ENCODE assay signal across 1 cellular context in the genomic region with DNA sequence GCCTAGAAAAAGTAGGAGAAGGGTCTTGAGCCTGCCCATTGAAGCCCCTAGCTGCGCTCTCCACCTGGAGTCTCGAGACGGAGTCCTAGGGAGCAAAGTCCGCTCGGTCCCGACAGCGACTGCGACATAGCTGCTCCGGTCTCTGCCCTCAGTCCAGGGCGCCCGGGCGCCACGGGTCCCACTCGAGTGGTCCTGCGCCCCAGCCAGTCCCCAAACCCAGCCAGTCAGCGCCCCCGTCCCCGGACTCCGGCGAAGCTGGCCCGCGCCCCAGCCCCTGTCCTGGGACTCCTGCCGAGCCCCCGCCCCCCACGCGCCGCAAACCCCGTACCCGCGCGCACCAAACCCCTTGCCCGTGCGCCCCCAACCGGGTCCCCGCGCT.
TF ChIP-seq lines count a peak whose summit lies in the region.

No MANE protein-coding gene starts in this region.

TF ChIP-seq in HepG2, 621 proteins besides CTCF, POLR2A, EP300 and RAD21 (continued from another document and continues in another):
- TF ChIP-seq FUBP1 (CRISPR knock-in tag; IDR thresholded peaks at IDR 0.05; ENCODE audit: borderline replicate concordance) (no peak), MED1 (CRISPR knock-in tag; IDR thresholded peaks at IDR 0.05) (no peak), ZNF883 (CRISPR knock-in tag; IDR thresholded peaks at IDR 0.05; ENCODE audit: not compliant biosample characterization) (no peak), THAP8 (CRISPR knock-in tag; IDR thresholded peaks at IDR 0.05; ENCODE audit: borderline replicate concordance) (0 out of 2 replicates have a peak, but pooled peaks have one; percentile 29), POLR2AphosphoS2 (IDR thresholded peaks at IDR 0.05; ENCODE audit: low read depth, low read length) (no peak), FOXP4 (CRISPR knock-in tag; IDR thresholded peaks at IDR 0.05) (no peak), LRRFIP1 (CRISPR knock-in tag; conservative IDR thresholded peaks at IDR 0.05) (no peak), XRCC5 (optimal IDR thresholded peaks at IDR 0.05; ENCODE audit: low read length) (no peak), PTBP1 (IDR thresholded peaks at IDR 0.05; ENCODE audit: low read depth, low read length, poor library complexity, severe bottlenecking) (no peak), ZBED4 (CRISPR knock-in tag; IDR thresholded peaks at IDR 0.05; ENCODE audit: borderline replicate concordance) (no peak), ZNF7 (CRISPR knock-in tag; IDR thresholded peaks at IDR 0.05) (no peak), HDAC6 (IDR thresholded peaks at IDR 0.05; ENCODE audit: low read depth, low read length) (no peak), ZNF841 (CRISPR knock-in tag; IDR thresholded peaks at IDR 0.05; ENCODE audit: borderline replicate concordance) (no peak), ZNF205 (CRISPR knock-in tag; IDR thresholded peaks at IDR 0.05) (no peak), SIN3A (IDR thresholded peaks at IDR 0.05; ENCODE audit: borderline replicate concordance, low read depth, low read length) (peak; percentile 20; the same call in 1 of the 2 replicates), POLR2AphosphoS5 (IDR thresholded peaks at IDR 0.05; ENCODE audit: low read depth, low read length) (no peak; the same call in 1 of the 2 replicates), NR3C1 (CRISPR knock-in tag; IDR thresholded peaks at IDR 0.05) (no peak), CCAR2 (optimal IDR thresholded peaks at IDR 0.05; ENCODE audit: low read depth, low read length) (no peak), LBX2 (CRISPR knock-in tag; IDR thresholded peaks at IDR 0.05; ENCODE audit: borderline replicate concordance) (no peak), ZNF256 (CRISPR knock-in tag; conservative IDR thresholded peaks at IDR 0.05) (no peak), CREB1 (IDR thresholded peaks at IDR 0.05) (no peak), CREB1 (CRISPR knock-in tag; IDR thresholded peaks at IDR 0.05) (no peak), ATF1 (CRISPR knock-in tag; IDR thresholded peaks at IDR 0.05) (no peak), ZNF124 (CRISPR knock-in tag; IDR thresholded peaks at IDR 0.05) (no peak), ZFY (CRISPR knock-in tag; IDR thresholded peaks at IDR 0.05) (no peak), ISX (CRISPR knock-in tag; conservative IDR thresholded peaks at IDR 0.05) (no peak), GABPB1 (CRISPR knock-in tag; IDR thresholded peaks at IDR 0.05) (0 out of 2 replicates have a peak, but pooled peaks have one; percentile 7), POLR2G (IDR thresholded peaks at IDR 0.05; ENCODE audit: low read depth, low read length) (no peak; the same call in none of the 2 replicates), ETV5 (CRISPR knock-in tag; IDR thresholded peaks at IDR 0.05; ENCODE audit: borderline replicate concordance) (no peak), ZFP82 (CRISPR knock-in tag; IDR thresholded peaks at IDR 0.05; ENCODE audit: borderline replicate concordance) (no peak), ZNF136 (CRISPR knock-in tag; IDR thresholded peaks at IDR 0.05; ENCODE audit: low read depth) (no peak), WIZ (CRISPR knock-in tag; IDR thresholded peaks at IDR 0.05) (no peak), RNF219 (CRISPR knock-in tag; IDR thresholded peaks at IDR 0.05) (no peak), ZNF143 (CRISPR knock-in tag; IDR thresholded peaks at IDR 0.05) (no peak), GATAD2A (CRISPR knock-in tag; IDR thresholded peaks at IDR 0.05) (0 out of 2 replicates have a peak, but pooled peaks have one; percentile 3), ZSCAN9 (CRISPR knock-in tag; IDR thresholded peaks at IDR 0.05; ENCODE audit: borderline replicate concordance) (no peak), HDAC1 (CRISPR knock-in tag; IDR thresholded peaks at IDR 0.05) (no peak; the same call in 1 of the 2 replicates), AKAP8 (CRISPR knock-in tag; IDR thresholded peaks at IDR 0.05) (no peak)
- TF ChIP-seq, protein P1, sequence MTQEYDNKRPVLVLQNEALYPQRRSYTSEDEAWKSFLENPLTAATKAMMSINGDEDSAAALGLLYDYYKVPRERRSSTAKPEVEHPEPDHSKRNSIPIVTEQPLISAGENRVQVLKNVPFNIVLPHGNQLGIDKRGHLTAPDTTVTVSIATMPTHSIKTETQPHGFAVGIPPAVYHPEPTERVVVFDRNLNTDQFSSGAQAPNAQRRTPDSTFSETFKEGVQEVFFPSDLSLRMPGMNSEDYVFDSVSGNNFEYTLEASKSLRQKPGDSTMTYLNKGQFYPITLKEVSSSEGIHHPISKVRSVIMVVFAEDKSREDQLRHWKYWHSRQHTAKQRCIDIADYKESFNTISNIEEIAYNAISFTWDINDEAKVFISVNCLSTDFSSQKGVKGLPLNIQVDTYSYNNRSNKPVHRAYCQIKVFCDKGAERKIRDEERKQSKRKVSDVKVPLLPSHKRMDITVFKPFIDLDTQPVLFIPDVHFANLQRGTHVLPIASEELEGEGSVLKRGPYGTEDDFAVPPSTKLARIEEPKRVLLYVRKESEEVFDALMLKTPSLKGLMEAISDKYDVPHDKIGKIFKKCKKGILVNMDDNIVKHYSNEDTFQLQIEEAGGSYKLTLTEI (CRISPR knock-in tag; conservative IDR thresholded peaks at IDR 0.05): no peak
- TF ChIP-seq, protein P2, sequence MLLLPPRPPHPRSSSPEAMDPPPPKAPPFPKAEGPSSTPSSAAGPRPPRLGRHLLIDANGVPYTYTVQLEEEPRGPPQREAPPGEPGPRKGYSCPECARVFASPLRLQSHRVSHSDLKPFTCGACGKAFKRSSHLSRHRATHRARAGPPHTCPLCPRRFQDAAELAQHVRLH (CRISPR knock-in tag; IDR thresholded peaks at IDR 0.05; ENCODE audit: borderline replicate concordance, low read depth): no peak
- TF ChIP-seq, protein P3, sequence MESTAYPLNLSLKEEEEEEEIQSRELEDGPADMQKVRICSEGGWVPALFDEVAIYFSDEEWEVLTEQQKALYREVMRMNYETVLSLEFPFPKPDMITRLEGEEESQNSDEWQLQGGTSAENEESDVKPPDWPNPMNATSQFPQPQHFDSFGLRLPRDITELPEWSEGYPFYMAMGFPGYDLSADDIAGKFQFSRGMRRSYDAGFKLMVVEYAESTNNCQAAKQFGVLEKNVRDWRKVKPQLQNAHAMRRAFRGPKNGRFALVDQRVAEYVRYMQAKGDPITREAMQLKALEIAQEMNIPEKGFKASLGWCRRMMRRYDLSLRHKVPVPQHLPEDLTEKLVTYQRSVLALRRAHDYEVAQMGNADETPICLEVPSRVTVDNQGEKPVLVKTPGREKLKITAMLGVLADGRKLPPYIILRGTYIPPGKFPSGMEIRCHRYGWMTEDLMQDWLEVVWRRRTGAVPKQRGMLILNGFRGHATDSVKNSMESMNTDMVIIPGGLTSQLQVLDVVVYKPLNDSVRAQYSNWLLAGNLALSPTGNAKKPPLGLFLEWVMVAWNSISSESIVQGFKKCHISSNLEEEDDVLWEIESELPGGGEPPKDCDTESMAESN (CRISPR knock-in tag; conservative IDR thresholded peaks at IDR 0.05): 0 out of 2 replicates have a peak, but pooled peaks have one; percentile 46
- TF ChIP-seq, protein P4, sequence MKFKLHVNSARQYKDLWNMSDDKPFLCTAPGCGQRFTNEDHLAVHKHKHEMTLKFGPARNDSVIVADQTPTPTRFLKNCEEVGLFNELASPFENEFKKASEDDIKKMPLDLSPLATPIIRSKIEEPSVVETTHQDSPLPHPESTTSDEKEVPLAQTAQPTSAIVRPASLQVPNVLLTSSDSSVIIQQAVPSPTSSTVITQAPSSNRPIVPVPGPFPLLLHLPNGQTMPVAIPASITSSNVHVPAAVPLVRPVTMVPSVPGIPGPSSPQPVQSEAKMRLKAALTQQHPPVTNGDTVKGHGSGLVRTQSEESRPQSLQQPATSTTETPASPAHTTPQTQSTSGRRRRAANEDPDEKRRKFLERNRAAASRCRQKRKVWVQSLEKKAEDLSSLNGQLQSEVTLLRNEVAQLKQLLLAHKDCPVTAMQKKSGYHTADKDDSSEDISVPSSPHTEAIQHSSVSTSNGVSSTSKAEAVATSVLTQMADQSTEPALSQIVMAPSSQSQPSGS (CRISPR knock-in tag; IDR thresholded peaks at IDR 0.05): no peak
